ENCODE assay signal across 16 cellular contexts in the genomic region with DNA sequence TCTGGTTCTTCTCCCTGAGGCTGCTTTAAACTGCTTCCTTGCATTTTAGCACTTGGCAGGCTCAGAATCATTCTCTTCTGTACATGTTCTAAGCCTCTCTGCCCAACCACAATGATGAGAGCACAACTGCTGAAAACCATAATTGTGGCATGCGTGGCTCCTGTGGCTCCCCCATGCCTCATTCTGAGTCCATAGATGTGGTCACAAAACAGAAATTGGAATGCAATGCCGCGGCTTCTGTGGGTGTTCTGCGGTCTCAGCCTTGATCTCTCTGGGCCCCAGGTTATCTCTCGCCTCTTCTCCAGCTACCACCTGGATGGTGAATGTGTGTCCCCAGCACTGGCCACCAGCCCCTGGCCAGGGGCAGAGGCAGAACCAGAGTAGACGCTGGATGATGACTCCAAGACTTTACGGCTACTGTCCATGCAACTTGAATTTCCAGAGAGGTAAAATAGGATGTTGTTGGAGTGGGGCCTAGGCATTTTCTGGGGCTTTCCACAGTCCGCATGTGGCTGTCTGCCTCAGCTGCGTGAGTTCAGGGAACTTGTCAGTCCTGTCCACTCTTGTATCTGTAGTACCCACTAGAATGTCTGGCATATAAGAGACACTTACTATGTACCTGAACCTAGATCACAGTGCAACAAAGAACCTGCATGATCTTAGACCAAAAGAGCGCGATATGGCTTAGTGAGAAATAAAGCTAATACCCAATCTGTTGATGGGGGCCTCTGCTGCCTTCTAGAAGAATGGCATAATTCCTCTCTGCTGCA. TPM values are rescaled to one million over a fixed set of nuclear protein-coding genes. Genes with fewer than 3 reads are reported as not detected.
DNase-seq lines count a peak whose midpoint lies in the region; FAIRE-seq lines count a peak whose summit lies in the region.
"Had no signal": no experiment of that assay in that cellular context is flagged by ENCODE, and none has a peak within 500 bp of the region (broad histone marks: within the 10 kb centered on the region; RNA-seq: fewer than 3 reads in every experiment).

No MANE protein-coding gene starts in this region.

- no peaks in the 10 kb centered on the region for H3K79me1 ChIP-seq in mesendoderm (ENCODE audit: low read length)

- no peak overlapping the region for H3K9ac ChIP-seq in mesendoderm (ENCODE audit: low read length)

- no peak overlapping the region for H4K8ac ChIP-seq in mesendoderm (ENCODE audit: low read depth, low read length)

- H3K18ac ChIP-seq in mesendoderm (ENCODE audit: low read length), result no peak overlapping the region

- H3K23ac ChIP-seq in mesendoderm (ENCODE audit: low read length), result no peak overlapping the region

- H4K5ac ChIP-seq in mesendoderm (ENCODE audit: low read length), result no peak overlapping the region

- no peak overlapping the region for H2BK15ac ChIP-seq in mesendoderm (replicated peaks; ENCODE audit: low read depth)

- H3K36me3 ChIP-seq in mesendoderm (ENCODE audit: control insufficient read depth, insufficient read depth, low read length), result no peaks in the 10 kb centered on the region

- no peak overlapping the region for H3K56ac ChIP-seq in mesendoderm (ENCODE audit: low read length)

- H2AK5ac ChIP-seq in mesendoderm (ENCODE audit: low read length), result no peak overlapping the region

- WGBS in mesendoderm (ENCODE audit: extremely low coverage, insufficient coverage, low lambda C conversion rate), result no CpG with 5 or more reads among the region's 11 CpGs

- peak; percentile 63 for DNase-seq in activated CD4-positive, alpha-beta T cell treated with anti-CD3 and anti-CD28 coated beads for 48 hours
- DNase-seq in activated CD4-positive, alpha-beta T cell treated with anti-CD3 and anti-CD28 coated beads for 4 hours, result no peak
- peak; percentile 67 for DNase-seq in RCC 7860 (ENCODE audit: low spot score)
- peak; percentile 52 for DNase-seq in amniotic epithelial cell (ENCODE audit: low read depth)
- DNase-seq in stimulated activated CD8-positive, alpha-beta memory T cell treated with anti-CD3 and anti-CD28 coated beads, Interleukin-2, amount 100 ng/mL, for 48 hours (ENCODE audit: low read depth in 2 of 2), result peak; percentile 36 to 51
- no peak for DNase-seq in dermis blood vessel endothelial cell
- no peak for DNase-seq in mesendoderm
- no peak for DNase-seq in CD1c-positive myeloid dendritic cell (ENCODE audit: extremely low spot score)
- DNase-seq: activated CD4-positive, CD25-positive, alpha-beta regulatory T cell; anterior cingulate cortex; KBM-7; NCI-H2081; NK-92 treated with Interleukin-12 subunit alpha and Interleukin-12 subunit beta, amount 100 ng/mL, for 24 hours; retina had no signal

- H2BK120ac ChIP-seq in mesendoderm (ENCODE audit: low read depth, low read length), result no peak overlapping the region

- no peaks in the 10 kb centered on the region for H3K27me3 ChIP-seq in mesendoderm (ENCODE audit: insufficient read depth, low read length, poor library complexity)

- H3K4ac ChIP-seq in mesendoderm (ENCODE audit: low read depth, low read length), result no peak overlapping the region

- H3K79me2 ChIP-seq in mesendoderm (ENCODE audit: control insufficient read depth, insufficient read depth, low read length), result no peaks in the 10 kb centered on the region

- no peak overlapping the region for H2BK5ac ChIP-seq in mesendoderm (ENCODE audit: low read length)

- FAIRE-seq in RCC 7860 (lab: Jason Lieb, UNC), result peak; percentile 75
- FAIRE-seq: A204.1, islet of Langerhans had no signal

- H3K27ac ChIP-seq in mesendoderm (ENCODE audit: low read depth, low read length), result no peak overlapping the region

- no peaks in the 10 kb centered on the region for H3K4me1 ChIP-seq in mesendoderm (ENCODE audit: control insufficient read depth, low read depth, low read length)

- H3K4me3 ChIP-seq in mesendoderm (ENCODE audit: low read length), result no peak overlapping the region

- no peak overlapping the region for H3K4me2 ChIP-seq in mesendoderm (ENCODE audit: low read length)

RNA-seq across cellular contexts. Expression of gene ADRB1, which starts 52.4 kb away (rescaled TPM):
- 19.0 and 22.0 TPM in 2 replicates for total RNA-seq in dermis blood vessel endothelial cell
- polyA plus RNA-seq in mesendoderm (2013, experiment 1 of 2), result 0.13 TPM
- polyA plus RNA-seq in mesendoderm (2013, experiment 2 of 2), result 0.07 TPM

Comparison
In these comparisons a context has a peak if more than half of its experiments do, and no peak if none do; other contexts are left out.
1. DNase-seq: peak in activated CD4-positive, alpha-beta T cell treated with anti-CD3 and anti-CD28 coated beads for 48 hours (single experiment), RCC 7860 (single experiment), amniotic epithelial cell (single experiment) and stimulated activated CD8-positive, alpha-beta memory T cell treated with anti-CD3 and anti-CD28 coated beads, Interleukin-2, amount 100 ng/mL, for 48 hours (2 of 2); none in activated CD4-positive, alpha-beta T cell treated with anti-CD3 and anti-CD28 coated beads for 4 hours (0 of 2), dermis blood vessel endothelial cell (single experiment), mesendoderm (single experiment) and CD1c-positive myeloid dendritic cell (single experiment).